In genomic region chr7:13603661-13604060, GRCh38 we compare ENCODE assay signal across 17 cellular contexts.
DNase-seq lines count a peak whose midpoint lies in the region; ATAC-seq, FAIRE-seq and TF ChIP-seq lines count a peak whose summit lies in the region.
"Had no signal": no experiment of that assay in that cellular context is flagged by ENCODE, and none has a peak within 500 bp of the region (broad histone marks: within the 10 kb centered on the region; RNA-seq: fewer than 3 reads in every experiment).

No MANE protein-coding gene starts in this region.

- no peak overlapping the region for H2AFZ ChIP-seq in PC-3 (ENCODE audit: low read length)

- H3K9me3 ChIP-seq in PC-3 (ENCODE audit: low read length): no peaks in the 10 kb centered on the region
- H3K9me3 ChIP-seq: SJSA1 had no signal

- H3K79me2 ChIP-seq in PC-3 (ENCODE audit: low read length): no peaks in the 10 kb centered on the region

- POLR2A ChIA-PET in PC-3 (lab: Charles Lee; ENCODE audit: unreplicated experiment): no interaction called here

- no peaks in the 10 kb centered on the region for H4K20me1 ChIP-seq in PC-3 (ENCODE audit: low read length)

- H3F3A ChIP-seq in PC-3 (ENCODE audit: low read length, unreplicated experiment): no peaks in the 10 kb centered on the region

- H3K9me2 ChIP-seq in PC-3 (replicated peaks; ENCODE audit: low read length): no peaks in the 10 kb centered on the region

- CTCF ChIA-PET in PC-3 (lab: Charles Lee): no interaction called here

- no peak for ATAC-seq in PC-3
- ATAC-seq in GM21367 (IDR thresholded peaks at IDR 0.05; ENCODE audit: unreplicated experiment): no peak

- no peaks in the 10 kb centered on the region for H3K4me1 ChIP-seq in PC-3 (ENCODE audit: insufficient read depth, low read length)
- H3K4me1 ChIP-seq: SJSA1 had no signal

- TF ChIP-seq CTCF in PC-3 (conservative IDR thresholded peaks at IDR 0.05; ENCODE audit: low read depth, low read length): no peak
- no peak for TF ChIP-seq CTCF in epithelial cell of esophagus (IDR thresholded peaks at IDR 0.05; ENCODE audit: insufficient read depth, low read depth, low read length, missing control alignments)

- no peaks in the 10 kb centered on the region for H3K36me3 ChIP-seq in PC-3 (ENCODE audit: low read depth, low read length)
- H3K36me3 ChIP-seq: SJSA1 had no signal

- intact Hi-C loops in PC-3 (cut with micrococcal nuclease): no loop called here

- H3K27ac ChIP-seq in PC-3 (ENCODE audit: low read length): no peak overlapping the region
- H3K27ac ChIP-seq: C4-2B, SJSA1 had no signal

- no peak for DNase-seq in H54 (ENCODE audit: insufficient read length, low spot score)
- peak; percentile 10 for DNase-seq in PC-3
- peak; percentile 87 for DNase-seq in epithelial cell of esophagus (ENCODE audit: low read depth)
- peak; percentile 53 for DNase-seq in kidney tubule cell (ENCODE audit: low spot score)
- no peak for DNase-seq in NCI-H510A treated with DMSO at 0.1 percent for 48 hours (lab: John Stamatoyannopoulos, UW)
- DNase-seq in AML-193 (lab: John Stamatoyannopoulos, UW): no peak
- no peak for DNase-seq in T1000 (lab: John Stamatoyannopoulos, UW)
- DNase-seq: DMS79 treated with DMSO at 0.1 percent for 48 hours, GOT3, NCI-H1105 treated with DMSO at 0.1 percent for 48 hours, NCI-H187, NCI-H226, NCI-H524 treated with DMSO at 0.1 percent for 48 hours had no signal

- no peak for TF ChIP-seq POLR2A in H54 (IDR thresholded peaks at IDR 0.05; ENCODE audit: low read depth, low read length)

- H3K4me2 ChIP-seq in PC-3 (ENCODE audit: low read length): no peak overlapping the region

- peak; percentile 65 for FAIRE-seq in H54 (lab: Jason Lieb, UNC)
- FAIRE-seq: G401.6 had no signal

- no peak overlapping the region for H3K4me3 ChIP-seq in PC-3 (ENCODE audit: low read length)
- H3K4me3 ChIP-seq in epithelial cell of esophagus (ENCODE audit: low read length): no peak overlapping the region
- H3K4me3 ChIP-seq: SJSA1 had no signal

- no peak overlapping the region for H3K9ac ChIP-seq in PC-3 (ENCODE audit: low read length)

- no TSS peak for BruUV-seq in PC-3 (replicated peaks; lab: Mats Ljungman, UMichigan)

- H3K27me3 ChIP-seq in PC-3 (ENCODE audit: low read length): no peaks in the 10 kb centered on the region
- H3K27me3 ChIP-seq: SJSA1 had no signal

Comparison
In these comparisons a context has a peak if more than half of its experiments do, and no peak if none do; other contexts are left out.
1. DNase-seq: peak in PC-3 (single experiment), epithelial cell of esophagus (single experiment) and kidney tubule cell (single experiment); none in H54 (single experiment), NCI-H510A treated with DMSO at 0.1 percent for 48 hours (single experiment), AML-193 (0 of 2) and T1000 (single experiment).